In the genomic region with DNA sequence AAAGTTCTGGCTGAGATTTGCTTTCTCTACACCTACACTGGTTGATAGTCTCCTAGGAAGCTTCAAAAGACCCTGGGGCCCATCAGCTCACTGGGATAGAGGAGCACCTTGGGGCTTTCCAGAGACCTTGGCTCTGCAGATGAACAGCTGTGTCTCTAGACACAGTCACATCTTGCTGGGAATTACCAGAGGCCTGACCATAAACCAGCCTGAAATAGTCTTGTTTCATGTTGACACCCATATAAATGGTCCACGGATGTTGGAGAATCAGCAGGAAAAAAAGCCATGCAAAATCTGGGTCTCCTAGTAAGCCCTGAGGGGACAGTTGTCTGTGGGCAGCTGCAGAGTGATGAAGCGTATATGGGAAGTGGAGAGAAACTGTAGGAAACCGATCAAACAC, we compare ENCODE assay signal across 30 cellular contexts.
"Had no signal": no experiment of that assay in that cellular context is flagged by ENCODE, and none has a peak within 500 bp of the region (broad histone marks: within the 10 kb centered on the region; RNA-seq: fewer than 3 reads in every experiment).

No MANE protein-coding gene starts in this region.

- H3K27ac Mint-ChIP-seq: activated CD8-positive, alpha-beta T cell treated with anti-CD3 and anti-CD28 coated beads, Interleukin-2, amount 10 ng/mL, durations not matched to agents 7 days and 5 days; activated naive CD4-positive, alpha-beta T cell treated with anti-CD3 and anti-CD28 coated beads, Interleukin-2, amount 50 U/mL, for 24 hours; activated naive CD8-positive, alpha-beta T cell treated with anti-CD3 and anti-CD28 coated beads, Interleukin-2, amount 50 U/mL, for 24 hours; T-helper 1 cell treated with Interleukin-12 subunit alpha and Interleukin-12 subunit beta and Interleukin-4 antibody, amounts not matched to agents 30 μg/mL and 1 μg/mL, for 36 hours; WTC11 had no signal

- H3K9me3 ChIP-seq: ascending aorta, SJSA1 had no signal

- H3K4me3 ChIP-seq: ascending aorta, SJSA1 had no signal

- H3K9me3 Mint-ChIP-seq: activated naive CD4-positive, alpha-beta T cell treated with anti-CD3 and anti-CD28 coated beads, Interleukin-2, amount 50 U/mL, for 24 hours; activated naive CD8-positive, alpha-beta T cell treated with anti-CD3 and anti-CD28 coated beads, Interleukin-2, amount 50 U/mL, for 24 hours; central memory CD8-positive, alpha-beta T cell; T-helper 1 cell treated with Interleukin-12 subunit alpha and Interleukin-12 subunit beta and Interleukin-4 antibody, amounts not matched to agents 30 μg/mL and 1 μg/mL, for 36 hours; WTC11 had no signal

- H3K4me1 ChIP-seq: ascending aorta had no signal

- H3K36me3 Mint-ChIP-seq: activated naive CD4-positive, alpha-beta T cell treated with anti-CD3 and anti-CD28 coated beads, Interleukin-2, amount 50 U/mL, for 24 hours; WTC11 had no signal

- ATAC-seq: activated CD8-positive, alpha-beta T cell treated with anti-CD3 and anti-CD28 coated beads, Interleukin-2, amount 10 ng/mL, durations not matched to agents 7 days and 5 days; activated naive CD8-positive, alpha-beta T cell treated with anti-CD3 and anti-CD28 coated beads, Interleukin-2, amount 50 U/mL, for 24 hours; Panc1; SK-N-SH treated with all-trans-retinoic acid at 6 μM for 48 hours; WTC11 had no signal

- H3K27me3 ChIP-seq: ascending aorta, SJSA1 had no signal

- H3K27ac ChIP-seq: ascending aorta, RWPE1, SJSA1 had no signal

- DNase-seq: activated CD4-positive, alpha-beta T cell treated with anti-CD3 and anti-CD28 coated beads for 48 hours; activated CD4-positive, alpha-beta T cell treated with anti-CD3 and anti-CD28 coated beads, Interleukin-2, amount 50 U/mL, for 4 hours; activated CD4-positive, CD25-positive, alpha-beta regulatory T cell treated with anti-CD3 and anti-CD28 coated beads, Interleukin-2, amount 50 U/mL, for 72 hours; activated CD8-positive, alpha-beta memory T cell treated with anti-CD3 and anti-CD28 coated beads, Interleukin-2, amount 50 U/mL, for 48 hours; activated CD8-positive, alpha-beta T cell treated with anti-CD3 and anti-CD28 coated beads, Interleukin-2, amount 10 ng/mL, durations not matched to agents 7 days and 5 days; activated naive CD8-positive, alpha-beta T cell treated with anti-CD3 and anti-CD28 coated beads, Interleukin-2, amount 50 U/mL, for 24 hours; activated T-cell treated with anti-CD3 and anti-CD28 coated beads, Interleukin-2, amount 50 U/mL, for 1 hour; amniotic stem cell; Kasumi-1; NCI-H1092; NCI-H1417; NCI-H1930; NCI-H2171; NCI-H2227 treated with DMSO at 0.1 percent for 48 hours; NCI-H446 treated with DMSO at 0.1 percent for 48 hours; NCI-H524 treated with DMSO at 0.1 percent for 48 hours; NCI-H748 treated with DMSO at 0.1 percent for 48 hours; OCI-M1; Right ventricle myocardium superior; SW 1271 had no signal

- H3K4me3 Mint-ChIP-seq: activated CD8-positive, alpha-beta T cell treated with anti-CD3 and anti-CD28 coated beads, Interleukin-2, amount 10 ng/mL, durations not matched to agents 7 days and 5 days; activated naive CD4-positive, alpha-beta T cell treated with anti-CD3 and anti-CD28 coated beads, Interleukin-2, amount 50 U/mL, for 24 hours; activated naive CD8-positive, alpha-beta T cell treated with anti-CD3 and anti-CD28 coated beads, Interleukin-2, amount 50 U/mL, for 24 hours; brain; central memory CD8-positive, alpha-beta T cell; T-helper 1 cell treated with Interleukin-12 subunit alpha and Interleukin-12 subunit beta and Interleukin-4 antibody, amounts not matched to agents 30 μg/mL and 1 μg/mL, for 36 hours; WTC11 had no signal

- H3K36me3 ChIP-seq: ascending aorta, SJSA1 had no signal

- H3K4me1 Mint-ChIP-seq: activated naive CD4-positive, alpha-beta T cell treated with anti-CD3 and anti-CD28 coated beads, Interleukin-2, amount 50 U/mL, for 24 hours; activated naive CD8-positive, alpha-beta T cell treated with anti-CD3 and anti-CD28 coated beads, Interleukin-2, amount 50 U/mL, for 24 hours; central memory CD8-positive, alpha-beta T cell; WTC11 had no signal
